8 cellular contexts compared by ENCODE assay signal in the genomic region with DNA sequence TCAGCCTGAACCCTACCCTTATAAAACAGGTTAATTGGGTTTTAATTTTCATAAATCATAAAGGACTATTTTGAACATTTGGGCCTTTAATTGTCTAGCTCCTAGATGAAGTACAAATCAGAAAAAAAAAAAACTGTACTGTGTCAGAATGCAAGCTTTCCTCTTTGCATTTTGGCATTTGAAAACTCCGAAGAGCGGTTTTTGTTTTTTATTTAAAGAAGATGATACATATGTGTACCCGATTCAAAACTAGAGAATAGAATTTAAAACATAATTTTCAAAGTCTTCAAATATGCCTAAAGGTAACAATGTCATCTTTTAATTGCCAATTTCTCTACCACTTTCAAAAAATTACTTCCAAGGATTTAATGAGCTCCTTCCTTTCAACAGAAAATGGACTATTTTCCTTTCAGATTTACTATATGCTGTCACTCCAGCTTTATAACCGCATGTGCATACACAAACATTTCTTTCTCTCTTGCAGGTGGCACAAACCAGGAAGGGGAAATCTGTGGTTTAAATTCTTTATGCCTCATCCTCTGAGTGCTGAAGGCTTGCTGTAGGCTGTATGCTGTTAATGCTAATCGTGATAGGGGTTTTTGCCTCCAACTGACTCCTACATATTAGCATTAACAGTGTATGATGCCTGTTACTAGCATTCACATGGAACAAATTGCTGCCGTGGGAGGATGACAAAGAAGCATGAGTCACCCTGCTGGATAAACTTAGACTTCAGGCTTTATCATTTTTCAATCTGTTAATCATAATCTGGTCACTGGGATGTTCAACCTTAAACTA. TPM values are rescaled to one million over a fixed set of nuclear protein-coding genes. Genes with fewer than 3 reads are reported as not detected.
A peak's percentile ranks its signal among the peaks of the same experiment; 100 is the strongest.
DNase-seq lines count a peak whose midpoint lies in the region; ATAC-seq and TF ChIP-seq lines count a peak whose summit lies in the region.

No MANE protein-coding gene starts in this region.

- CTCF ChIA-PET in PC-3 (lab: Charles Lee): interaction anchor here (0.6 to 0.8 kb wide), 2 partner anchors 187 to 290 kb away, joined by 3 read pairs; no protein-coding TSS in a partner anchor
- CTCF ChIA-PET in activated naive CD4-positive, alpha-beta T cell treated with anti-CD3 and anti-CD28 coated beads, Interleukin-2, amount 10 ng/mL, durations not matched to agents 7 days and 5 days (lab: Charles Lee): interaction anchor here (3.0 kb wide), 1 partner anchor 9 kb away, joined by 9 read pairs; no protein-coding TSS in a partner anchor

- peak overlapping the region; percentile 71 for H3K4me2 ChIP-seq in PC-3 (ENCODE audit: low read length)

- H2AFZ ChIP-seq in PC-3 (ENCODE audit: low read length): no peak overlapping the region

- peaks cover 60% of the 10 kb centered on the region for H3K4me1 Mint-ChIP-seq in activated naive CD4-positive, alpha-beta T cell treated with anti-CD3 and anti-CD28 coated beads, Interleukin-2, amount 10 ng/mL, durations not matched to agents 7 days and 5 days

- ATAC-seq in PC-3: peak; percentile 98

- TF ChIP-seq CTCF in GM06990 (IDR thresholded peaks at IDR 0.05; ENCODE audit: insufficient read depth, low read length, poor library complexity, severe bottlenecking) (no peak), HFF-Myc (IDR thresholded peaks at IDR 0.05; ENCODE audit: low read depth, low read length, missing control alignments) (no peak), PC-3 (conservative IDR thresholded peaks at IDR 0.05; ENCODE audit: low read depth, low read length) (no peak), GM20000 (IDR thresholded peaks at IDR 0.05; ENCODE audit: extremely low read depth, missing control alignments) (no peak)

- no peak for DNase-seq in GM06990 (ENCODE audit: extremely low read depth, insufficient read length)
- peak; percentile 92 for DNase-seq in HFF-Myc (ENCODE audit: extremely low read depth, low read depth)
- DNase-seq in PC-3: peak; percentile 97
- peak; percentile 36 for DNase-seq in activated naive CD4-positive, alpha-beta T cell treated with anti-CD3 and anti-CD28 coated beads, Interleukin-2, amount 10 ng/mL, durations not matched to agents 7 days and 5 days
- DNase-seq in left kidney (ENCODE audit: low read depth, low spot score): peak; percentile 53
- DNase-seq in cerebellum (ENCODE audit: low spot score): no peak
- no peak for DNase-seq in NCI-H510A (lab: John Stamatoyannopoulos, UW)
- DNase-seq in GM20000 (ENCODE audit: low spot score): no peak

- intact Hi-C loops in PC-3 (cut with micrococcal nuclease): loop anchor here (5.0 kb wide), 3 partner anchors 66 to 151 kb away; no protein-coding TSS in a partner anchor

- H3F3A ChIP-seq in PC-3 (ENCODE audit: low read length, unreplicated experiment): peaks cover 6% of the 10 kb centered on the region

- BruUV-seq in PC-3 (replicated peaks; lab: Mats Ljungman, UMichigan): no TSS peak

- peak overlapping the region; percentile 70 for H3K4me3 Mint-ChIP-seq in activated naive CD4-positive, alpha-beta T cell treated with anti-CD3 and anti-CD28 coated beads, Interleukin-2, amount 10 ng/mL, durations not matched to agents 7 days and 5 days

- H3K27me3 ChIP-seq in GM06990 (replicated peaks; ENCODE audit: control insufficient read depth, insufficient read depth, low read length): no peaks in the 10 kb centered on the region
- H3K27me3 ChIP-seq in PC-3 (ENCODE audit: low read length): no peaks in the 10 kb centered on the region

- H3K27me3 Mint-ChIP-seq in activated naive CD4-positive, alpha-beta T cell treated with anti-CD3 and anti-CD28 coated beads, Interleukin-2, amount 10 ng/mL, durations not matched to agents 7 days and 5 days: no peaks in the 10 kb centered on the region

- H3K9me3 Mint-ChIP-seq in activated naive CD4-positive, alpha-beta T cell treated with anti-CD3 and anti-CD28 coated beads, Interleukin-2, amount 10 ng/mL, durations not matched to agents 7 days and 5 days: no peaks in the 10 kb centered on the region

- no peaks in the 10 kb centered on the region for H4K20me1 ChIP-seq in PC-3 (ENCODE audit: low read length)

- POLR2A ChIA-PET in PC-3 (lab: Charles Lee; ENCODE audit: unreplicated experiment): no interaction called here

- H3K9ac ChIP-seq in PC-3 (ENCODE audit: low read length): peak overlapping the region; percentile 56

- H3K4me3 ChIP-seq in GM06990 (replicated peaks; ENCODE audit: low read depth, low read length) (peak overlapping the region; percentile 19; the same call in 1 of the 2 replicates), HFF-Myc (replicated peaks; ENCODE audit: low read depth, low read length) (no peak overlapping the region), PC-3 (ENCODE audit: low read length) (peak overlapping the region; percentile 8)

- no peaks in the 10 kb centered on the region for H3K79me2 ChIP-seq in PC-3 (ENCODE audit: low read length)

- H3K4me1 ChIP-seq in PC-3 (ENCODE audit: insufficient read depth, low read length): peaks cover 59% of the 10 kb centered on the region

- peaks cover 3% of the 10 kb centered on the region for H3K36me3 ChIP-seq in GM06990 (ENCODE audit: control insufficient read depth, insufficient read depth, low read length)
- H3K36me3 ChIP-seq in PC-3 (ENCODE audit: low read depth, low read length): peaks cover 6% of the 10 kb centered on the region

- peaks cover 48% of the 10 kb centered on the region for H3K36me3 Mint-ChIP-seq in activated naive CD4-positive, alpha-beta T cell treated with anti-CD3 and anti-CD28 coated beads, Interleukin-2, amount 10 ng/mL, durations not matched to agents 7 days and 5 days

- H3K9me2 ChIP-seq in PC-3 (replicated peaks; ENCODE audit: low read length): no peaks in the 10 kb centered on the region

- H3K27ac Mint-ChIP-seq in activated naive CD4-positive, alpha-beta T cell treated with anti-CD3 and anti-CD28 coated beads, Interleukin-2, amount 10 ng/mL, durations not matched to agents 7 days and 5 days: peak overlapping the region; percentile 96

- H3K9me3 ChIP-seq in PC-3 (ENCODE audit: low read length): no peaks in the 10 kb centered on the region

- peak overlapping the region; percentile 87 for H3K27ac ChIP-seq in PC-3 (ENCODE audit: low read length)

RNA-seq across cellular contexts. Expression of gene MRPL39, which starts 33.7 kb away (rescaled TPM):
- total RNA-seq in PC-3 (2014; rRNA removed) (62.0 and 107 TPM in 2 replicates), cerebellum (35.0 TPM)

Comparison
In these comparisons a context has a peak if more than half of its experiments do, and no peak if none do; other contexts are left out.
1. DNase-seq: peak in HFF-Myc (single experiment), PC-3 (single experiment), activated naive CD4-positive, alpha-beta T cell treated with anti-CD3 and anti-CD28 coated beads, Interleukin-2, amount 10 ng/mL, durations not matched to agents 7 days and 5 days (single experiment) and left kidney (single experiment); none in GM06990 (single experiment), cerebellum (single experiment), NCI-H510A (single experiment) and GM20000 (single experiment).